8 cellular contexts compared by ENCODE assay signal in genomic region chrX:45621356-45622041, GRCh38.
A peak's percentile ranks its signal among the peaks of the same experiment; 100 is the strongest.
DNase-seq lines count a peak whose midpoint lies in the region; ATAC-seq and TF ChIP-seq lines count a peak whose summit lies in the region.

No MANE protein-coding gene starts in this region.

- peak overlapping the region; percentile 86 for H3K27ac Mint-ChIP-seq in MCF 10A (ENCODE audit: low read depth, unreplicated experiment)

- CTCF ChIA-PET in MCF 10A (lab: Yijun Ruan, JAX), result interaction anchor here (1.4 kb wide), 1 partner anchor 106 kb away, joined by 10 read pairs; no protein-coding TSS in a partner anchor

- no peaks in the 10 kb centered on the region for H3K27me3 ChIP-seq in HAP-1 (ENCODE audit: low read depth)

- no peaks in the 10 kb centered on the region for H3K9me3 ChIP-seq in HAP-1

- H3K9me3 Mint-ChIP-seq in MCF 10A (ENCODE audit: unreplicated experiment), result peaks cover 1% of the 10 kb centered on the region

- POLR2A ChIA-PET in MCF 10A (lab: Yijun Ruan, JAX), result interaction anchor here (0.6 to 4.3 kb wide), 18 partner anchors 13 to 181 kb away, joined by 3 to 22 read pairs (median 6); no protein-coding TSS in a partner anchor

- in situ Hi-C loops in HAP-1 (cut with MboI; ENCODE audit: low sequenced_read_pairs), result no loop called here

- peaks cover 28% of the 10 kb centered on the region for H3K27me3 Mint-ChIP-seq in MCF 10A (ENCODE audit: insufficient read depth, unreplicated experiment)

- BruUV-seq in MCF 10A (replicated peaks; lab: Mats Ljungman, UMichigan), result no TSS peak

- H3K36me3 ChIP-seq in HAP-1 (replicated peaks), result no peaks in the 10 kb centered on the region

- H3K4me1 ChIP-seq in HAP-1, result no peaks in the 10 kb centered on the region

- intact Hi-C loops in MCF 10A (cut with micrococcal nuclease), result no loop called here

- H3K4me3 ChIP-seq in retinal pigment epithelial cell (ENCODE audit: low read length) (no peak overlapping the region), HAP-1 (no peak overlapping the region)

- TF ChIP-seq CTCF in MCF 10A (IDR thresholded peaks at IDR 0.05; ENCODE audit: unreplicated experiment) (no peak), retinal pigment epithelial cell (conservative IDR thresholded peaks at IDR 0.05; ENCODE audit: low read depth, low read length) (no peak)

- peak; percentile 58 for DNase-seq in GM04503 (ENCODE audit: low read depth)
- peak; percentile 65 for DNase-seq in MCF 10A (ENCODE audit: unreplicated experiment)
- DNase-seq in retinal pigment epithelial cell (ENCODE audit: low read depth), result peak; percentile 2
- DNase-seq in C1 segment of cervical spinal cord (lab: John Stamatoyannopoulos, UW), result no peak
- DNase-seq in NOMO-1 treated with dmso at 0.1 percent for 144 hours (lab: John Stamatoyannopoulos, UW; ENCODE audit: unreplicated experiment), result no peak
- no peak for DNase-seq in HAP-1 (ENCODE audit: low spot score in 2 of 2)

- H3K4me1 Mint-ChIP-seq in MCF 10A (ENCODE audit: insufficient read depth, unreplicated experiment), result peaks cover 18% of the 10 kb centered on the region

- ATAC-seq in HG02885 (IDR thresholded peaks at IDR 0.05; ENCODE audit: poor library complexity, unreplicated experiment), result peak; percentile 50
- ATAC-seq in GM19455 (IDR thresholded peaks at IDR 0.05; ENCODE audit: unreplicated experiment), result no peak

- no peak overlapping the region for H3K4me3 Mint-ChIP-seq in MCF 10A (ENCODE audit: unreplicated experiment)

- H3K36me3 Mint-ChIP-seq in MCF 10A (ENCODE audit: insufficient read depth, unreplicated experiment), result peaks cover 6% of the 10 kb centered on the region

Comparison
In these comparisons a context has a peak if more than half of its experiments do, and no peak if none do; other contexts are left out.
1. DNase-seq: peak in GM04503 (single experiment), MCF 10A (single experiment) and retinal pigment epithelial cell (single experiment); none in C1 segment of cervical spinal cord (0 of 14), NOMO-1 treated with dmso at 0.1 percent for 144 hours (single experiment) and HAP-1 (0 of 2).